7 cellular contexts compared by ENCODE assay signal in the genomic region with DNA sequence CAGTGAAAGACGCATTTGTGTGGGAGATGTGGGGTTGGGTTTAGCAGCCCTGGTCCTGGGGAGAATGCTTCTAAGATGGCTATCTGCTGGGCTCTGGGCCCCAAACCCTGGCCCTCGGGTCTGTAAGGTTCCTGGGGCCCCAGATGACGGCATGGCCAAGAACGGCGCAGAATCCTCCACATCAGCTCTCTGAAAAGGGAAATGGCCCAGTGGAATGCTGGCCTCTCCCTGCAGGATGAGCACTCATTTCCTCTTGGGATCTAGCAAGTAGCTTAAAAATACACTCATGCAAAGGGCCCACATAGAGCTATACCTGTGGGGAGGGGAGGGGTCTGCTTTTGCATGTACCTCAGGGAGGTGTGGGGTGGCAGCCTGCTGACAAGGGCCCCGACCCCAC. TPM values are rescaled to one million over a fixed set of nuclear protein-coding genes. Genes with fewer than 3 reads are reported as not detected.
DNase-seq lines count a peak whose midpoint lies in the region; ATAC-seq, FAIRE-seq and TF ChIP-seq lines count a peak whose summit lies in the region.

No MANE protein-coding gene starts in this region.

- peak overlapping the region; percentile 97 for H3K23ac ChIP-seq in IMR-90 (ENCODE audit: low read depth, low read length)

- H3K9me1 ChIP-seq in IMR-90 (ENCODE audit: insufficient read depth, low read length) (peaks cover 19% of the 10 kb centered on the region), keratinocyte (ENCODE audit: control insufficient read depth, extremely low read depth, insufficient read depth, low read length) (no peaks in the 10 kb centered on the region)

- H2BK120ac ChIP-seq in IMR-90 (ENCODE audit: low read depth, low read length), result peak overlapping the region; percentile 84

- peak overlapping the region; percentile 68 for H4K5ac ChIP-seq in IMR-90 (ENCODE audit: low read depth, low read length)

- ATAC-seq in IMR-90 (ENCODE audit: low read depth) (peak; percentile 1; the same call in 1 of the 2 replicates), GM19351 (IDR thresholded peaks at IDR 0.05; ENCODE audit: unreplicated experiment) (no peak), HG03108 (IDR thresholded peaks at IDR 0.05; ENCODE audit: unreplicated experiment) (no peak)

- peak overlapping the region; percentile 95 for H2AK9ac ChIP-seq in IMR-90 (replicated peaks; ENCODE audit: low read depth, low read length, poor library complexity)

- dilution Hi-C loops in IMR-90 (cut with HindIII; ENCODE audit: low sequenced_read_pairs, unreplicated experiment) (no loop called here), keratinocyte (cut with MboI; ENCODE audit: extremely low pct_ligation_motif_present, low sequenced_read_pairs) (no loop called here)

- H3K9ac ChIP-seq in IMR-90 (ENCODE audit: low read depth, low read length), result peak overlapping the region; percentile 78
- H3K9ac ChIP-seq in keratinocyte (ENCODE audit: control insufficient read depth, extremely low read depth, insufficient read depth, low read length), result no peak overlapping the region

- H3K18ac ChIP-seq in IMR-90 (ENCODE audit: low read depth, low read length), result peak overlapping the region; percentile 65

- 43% methylated on average over 3 of the region's 6 CpGs; no CpG with 5 or more reads in 1 of the 2 experiments for WGBS in IMR-90 (ENCODE audit: extremely low coverage in 2 of 2, insufficient read length in 1 of 2), 2 experiments

- TF ChIP-seq POLR2A in IMR-90 (IDR thresholded peaks at IDR 0.05; ENCODE audit: low read depth, low read length), result peak; percentile 9; the same call in 1 of the 2 replicates

- H3K36me3 ChIP-seq in IMR-90 (ENCODE audit: control insufficient read depth, insufficient read depth, low read length) (no peaks in the 10 kb centered on the region), keratinocyte (ENCODE audit: control insufficient read depth in 2 of 2, extremely low read depth in 1 of 2, insufficient read depth in 2 of 2, low read length in 2 of 2) (no peaks in the 10 kb centered on the region)

- H2AFZ ChIP-seq in IMR-90 (replicated peaks; ENCODE audit: low read length, poor library complexity), result peak overlapping the region; percentile 85
- peak overlapping the region; percentile 56 for H2AFZ ChIP-seq in keratinocyte (ENCODE audit: control insufficient read depth, low read length)

- H3K14ac ChIP-seq in IMR-90 (replicated peaks; ENCODE audit: low read depth, low read length), result peak overlapping the region; percentile 97

- H2BK20ac ChIP-seq in IMR-90 (ENCODE audit: low read depth, low read length), result peak overlapping the region; percentile 55; the same call in 1 of the 2 replicates

- H4K8ac ChIP-seq in IMR-90 (ENCODE audit: low read depth in 2 of 2, low read length in 2 of 2), result peak overlapping the region; percentile 94 to 99

- H3K9me3 ChIP-seq in IMR-90 (ENCODE audit: control insufficient read depth, insufficient read depth, low read length) (no peaks in the 10 kb centered on the region), keratinocyte (ENCODE audit: control insufficient read depth, low read depth, low read length) (no peaks in the 10 kb centered on the region)

- peak overlapping the region; percentile 98 for H2AK5ac ChIP-seq in IMR-90 (ENCODE audit: low read depth, low read length)

- H3K27me3 ChIP-seq in IMR-90 (ENCODE audit: control insufficient read depth, insufficient read depth, low read length) (no peaks in the 10 kb centered on the region), keratinocyte (ENCODE audit: control insufficient read depth, extremely low read depth, insufficient read depth, low read length) (no peaks in the 10 kb centered on the region)

- no TSS peak for BruUV-seq in IMR-90 (replicated peaks; lab: Mats Ljungman, UMichigan)

- DNase-seq in IMR-90 (peak; percentile 58), amniotic epithelial cell (ENCODE audit: low read depth) (peak; percentile 50), keratinocyte (ENCODE audit: low read depth, low spot score) (no peak), stromal cell of bone marrow (ENCODE audit: low read depth) (peak; percentile 18), GM10266 (ENCODE audit: extremely low spot score) (no peak)

- peak overlapping the region; percentile 70 for H3K4me2 ChIP-seq in IMR-90 (ENCODE audit: low read depth, low read length)
- peak overlapping the region; percentile 67 for H3K4me2 ChIP-seq in keratinocyte (ENCODE audit: control insufficient read depth, extremely low read depth, insufficient read depth, low read depth, low read length)

- no peaks in the 10 kb centered on the region for H3K79me2 ChIP-seq in keratinocyte (ENCODE audit: control insufficient read depth, insufficient read depth, low read length)

- peaks cover 0 to 11% of the 10 kb centered on the region in 2 experiments; a peak in 2 of 4 replicates for H3K79me1 ChIP-seq in IMR-90 (ENCODE audit: low read depth in 1 of 2, low read length in 2 of 2)

- peak overlapping the region; percentile 98 for H3K56ac ChIP-seq in IMR-90 (ENCODE audit: extremely low read depth, insufficient read depth, low read length)

- peak overlapping the region; percentile 92 for H2BK5ac ChIP-seq in IMR-90 (ENCODE audit: low read depth, low read length, poor library complexity, severe bottlenecking)

- peak overlapping the region; percentile 88; the same call in 2 of the 3 replicates for H2BK15ac ChIP-seq in IMR-90 (ENCODE audit: low read depth, low read length)

- POLR2A ChIA-PET in IMR-90 (lab: Charles Lee; ENCODE audit: unreplicated experiment), result interaction anchor here (0.6 kb wide), 1 partner anchor 435 kb away, joined by 3 read pairs; no protein-coding TSS in a partner anchor

- in situ Hi-C loops in IMR-90 (cut with MboI; ENCODE audit: low sequenced_read_pairs), result loop anchor here (10.0 kb wide), 1 partner anchor 191 kb away; no protein-coding TSS in a partner anchor

- H3K4me1 ChIP-seq in IMR-90 (ENCODE audit: control insufficient read depth, insufficient read depth, low read length) (peaks cover 27% of the 10 kb centered on the region), keratinocyte (ENCODE audit: control insufficient read depth, extremely low read depth, insufficient read depth, low read length) (peaks cover 21% of the 10 kb centered on the region)

- peak overlapping the region; percentile 95 for H4K91ac ChIP-seq in IMR-90 (ENCODE audit: insufficient read depth, low read depth, low read length)

- intact Hi-C loops in IMR-90 (cut with micrococcal nuclease), result loop anchor here (1.0 to 5.0 kb wide), 5 partner anchors 53 to 342 kb away; partner anchors contain the start of gene CCND1

- H3K27ac ChIP-seq in IMR-90 (ENCODE audit: insufficient read depth, low read length) (peak overlapping the region; percentile 95), keratinocyte (ENCODE audit: control insufficient read depth, insufficient read depth, low read length) (no peak overlapping the region)

- H4K20me1 ChIP-seq in IMR-90 (ENCODE audit: insufficient read depth, low read length) (no peaks in the 10 kb centered on the region), keratinocyte (ENCODE audit: control insufficient read depth, extremely low read depth, insufficient read depth, low read length) (no peaks in the 10 kb centered on the region)

- CTCF ChIA-PET in IMR-90 (lab: Yijun Ruan, JAX), result interaction anchor here (1.0 kb wide), 1 partner anchor 200 kb away, joined by 3 read pairs; no protein-coding TSS in a partner anchor

- TF ChIP-seq CTCF in IMR-90 (conservative IDR thresholded peaks at IDR 0.05; ENCODE audit: low read depth, low read length), result no peak
- no peak for TF ChIP-seq CTCF in keratinocyte (optimal IDR thresholded peaks at IDR 0.05 in 1 of 3, IDR thresholded peaks at IDR 0.05 in 1 of 3, conservative IDR thresholded peaks at IDR 0.05 in 1 of 3; ENCODE audit: extremely low read depth in 1 of 3, insufficient read depth in 2 of 3, low read length in 3 of 3)
- TF ChIP-seq CTCF in GM10266 (IDR thresholded peaks at IDR 0.05; ENCODE audit: control insufficient read depth, insufficient read depth, low read depth, missing control alignments), result no peak

- FAIRE-seq in keratinocyte (lab: Jason Lieb, UNC), result no peak

- TF ChIP-seq RAD21 in IMR-90 (IDR thresholded peaks at IDR 0.05; ENCODE audit: low read length), result no peak

- H3K4me3 ChIP-seq in IMR-90 (ENCODE audit: insufficient read depth, low read depth, low read length) (peak overlapping the region; percentile 36; the same call in 1 of the 2 replicates), keratinocyte (ENCODE audit: control insufficient read depth in 2 of 3, extremely low read depth in 1 of 3, insufficient read depth in 2 of 3, low read depth in 1 of 3, low read length in 3 of 3) (peak overlapping the region in 1 of 3 experiments; percentile 34)

- H3K4ac ChIP-seq in IMR-90 (ENCODE audit: low read depth, low read length), result peak overlapping the region; percentile 96

TF ChIP-seq in IMR-90, 13 proteins besides CTCF, POLR2A, EP300 and RAD21:
- TF ChIP-seq NFE2L2 (IDR thresholded peaks at IDR 0.05; ENCODE audit: low read depth, low read length) (no peak), FOS (IDR thresholded peaks at IDR 0.05; ENCODE audit: low read depth, low read length) (no peak), MAZ (IDR thresholded peaks at IDR 0.05; ENCODE audit: borderline replicate concordance, low read depth, low read length) (no peak), BHLHE40 (IDR thresholded peaks at IDR 0.05; ENCODE audit: low read depth, low read length) (no peak), MAFK (IDR thresholded peaks at IDR 0.05; ENCODE audit: low read depth, low read length) (no peak), CHD1 (IDR thresholded peaks at IDR 0.05; ENCODE audit: low read depth, low read length) (no peak)
- TF ChIP-seq, protein P1, sequence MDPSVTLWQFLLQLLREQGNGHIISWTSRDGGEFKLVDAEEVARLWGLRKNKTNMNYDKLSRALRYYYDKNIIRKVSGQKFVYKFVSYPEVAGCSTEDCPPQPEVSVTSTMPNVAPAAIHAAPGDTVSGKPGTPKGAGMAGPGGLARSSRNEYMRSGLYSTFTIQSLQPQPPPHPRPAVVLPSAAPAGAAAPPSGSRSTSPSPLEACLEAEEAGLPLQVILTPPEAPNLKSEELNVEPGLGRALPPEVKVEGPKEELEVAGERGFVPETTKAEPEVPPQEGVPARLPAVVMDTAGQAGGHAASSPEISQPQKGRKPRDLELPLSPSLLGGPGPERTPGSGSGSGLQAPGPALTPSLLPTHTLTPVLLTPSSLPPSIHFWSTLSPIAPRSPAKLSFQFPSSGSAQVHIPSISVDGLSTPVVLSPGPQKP (IDR thresholded peaks at IDR 0.05; ENCODE audit: borderline replicate concordance, low read depth, low read length), result no peak

RNA-seq across cellular contexts. Expression of gene LINC01488, which starts 37.5 kb away (rescaled TPM):
- not detected in 2 replicates for total RNA-seq in IMR-90 (2012; rRNA removed)
- polyA plus RNA-seq in IMR-90 (2012; rRNA removed), result not detected in 2 replicates
- polyA plus RNA-seq in IMR-90 (2012; cell fraction: cytosol; rRNA removed), result not detected in 2 replicates
- polyA plus RNA-seq in IMR-90 (2012; cell fraction: nucleus; rRNA removed; ENCODE audit: low replicate concordance), result not detected in 2 replicates
- not detected in 3 replicates for polyA plus RNA-seq in keratinocyte
- not detected for polyA plus RNA-seq in keratinocyte (2011; ENCODE audit: low read depth)
- not detected in 2 replicates for polyA plus RNA-seq in keratinocyte (2011; cell fraction: cytosol; rRNA removed)
- not detected in 2 replicates for polyA plus RNA-seq in keratinocyte (2011; cell fraction: nucleus; rRNA removed)
- not detected in 2 replicates for polyA plus RNA-seq in keratinocyte (2012; ENCODE audit: low replicate concordance)
- polyA minus RNA-seq in keratinocyte, result not detected in 3 replicates
- not detected for polyA minus RNA-seq in keratinocyte (2011; cell fraction: cytosol; rRNA and poly(A)+ RNA removed)
- polyA minus RNA-seq in keratinocyte (2011; cell fraction: nucleus; rRNA and poly(A)+ RNA removed), result not detected in 2 replicates

Comparison
In these comparisons a context has a peak if more than half of its experiments do, and no peak if none do; other contexts are left out.
1. DNase-seq: peak in IMR-90 (single experiment), amniotic epithelial cell (single experiment) and stromal cell of bone marrow (single experiment); none in keratinocyte (single experiment) and GM10266 (single experiment).